ENCODE assay signal across 2 cellular contexts in genomic region chr19:42023943-42024260, GRCh38.
A peak's percentile ranks its signal among the peaks of the same experiment; 100 is the strongest.
TF ChIP-seq lines count a peak whose summit lies in the region.

No MANE protein-coding gene starts in this region.

TF ChIP-seq in HEK293, 187 proteins besides CTCF, POLR2A, EP300 and RAD21:
- 0 out of 2 replicates have a peak, but pooled peaks have one; percentile 4 for TF ChIP-seq GLIS2 (tag by site-specific recombination; IDR thresholded peaks at IDR 0.05)
- TF ChIP-seq ZNF223 (tag by site-specific recombination; IDR thresholded peaks at IDR 0.05) = no peak
- TF ChIP-seq ZNF623 (tag by site-specific recombination; IDR thresholded peaks at IDR 0.05) = peak; percentile 97

TF ChIP-seq in K562, 482 proteins besides CTCF, POLR2A, EP300 and RAD21:
- TF ChIP-seq TCF7 (IDR thresholded peaks at IDR 0.05; ENCODE audit: borderline replicate concordance) (0 out of 2 replicates have a peak, but pooled peaks have one; percentile 3), TFAP4 (CRISPR knock-in tag; IDR thresholded peaks at IDR 0.05; ENCODE audit: borderline replicate concordance) (0 out of 2 replicates have a peak, but pooled peaks have one; percentile 10), MTA3 (IDR thresholded peaks at IDR 0.05; ENCODE audit: borderline replicate concordance) (no peak)
